9 cellular contexts compared by ENCODE assay signal in genomic region chr19:45862271-45862563, GRCh38. TPM values are rescaled to one million over a fixed set of nuclear protein-coding genes. Genes with fewer than 3 reads are reported as not detected.
DNase-seq lines count a peak whose midpoint lies in the region; ATAC-seq and TF ChIP-seq lines count a peak whose summit lies in the region.
"Had no signal": no experiment of that assay in that cellular context is flagged by ENCODE, and none has a peak within 500 bp of the region (broad histone marks: within the 10 kb centered on the region; RNA-seq: fewer than 3 reads in every experiment).

No MANE protein-coding gene starts in this region.

- peak overlapping the region; percentile 89 to 99 (median 94) for H3K4me3 Mint-ChIP-seq in IgD-negative memory B cell

- H3K36me3 ChIP-seq in colonic mucosa (no peaks in the 10 kb centered on the region), mucosa of stomach (ENCODE audit: control insufficient read depth, insufficient read depth, low read length) (no peaks in the 10 kb centered on the region)

- peaks cover 6% of the 10 kb centered on the region for H3K4me1 ChIP-seq in colonic mucosa
- H3K4me1 ChIP-seq in mucosa of stomach (ENCODE audit: control insufficient read depth, insufficient read depth, low read length), result peaks cover 14% of the 10 kb centered on the region

- H3K27me3 Mint-ChIP-seq in IgD-negative memory B cell, result peaks cover 16% of the 10 kb centered on the region

- TF ChIP-seq CTCF in AG04449 (IDR thresholded peaks at IDR 0.05; ENCODE audit: insufficient read depth, low read length, missing control alignments), result no peak
- no peak for TF ChIP-seq CTCF in colonic mucosa (IDR thresholded peaks at IDR 0.05)

- peaks cover 0 to 2% (median 0%) of the 10 kb centered on the region in 3 donors for H3K9me3 Mint-ChIP-seq in IgD-negative memory B cell

- H3K27me3 ChIP-seq in colonic mucosa (no peaks in the 10 kb centered on the region), mucosa of stomach (ENCODE audit: control insufficient read depth, insufficient read depth, low read length) (no peaks in the 10 kb centered on the region)

- POLR2A ChIA-PET in AG04449 (lab: Yijun Ruan, JAX), result interaction anchor here (0.6 kb wide), 1 partner anchor 133 kb away, joined by 3 read pairs; the partner anchor contains the start of gene CCDC61

- H3K9ac ChIP-seq in colonic mucosa (ENCODE audit: low read depth in 2 of 2, low read length in 2 of 2) (peak overlapping the region in 1 of 2 donors; percentile 96), mucosa of stomach (ENCODE audit: low read length) (peak overlapping the region; percentile 75)

- H3K4me1 Mint-ChIP-seq in IgD-negative memory B cell, result peaks cover 18 to 22% (median 18%) of the 10 kb centered on the region in 3 donors

- no peaks in the 10 kb centered on the region for H3K36me3 Mint-ChIP-seq in IgD-negative memory B cell

- DNase-seq in AG04449 (ENCODE audit: low read depth, low spot score) (no peak), colonic mucosa (no peak), NCI-H2227 (lab: John Stamatoyannopoulos, UW; ENCODE audit: unreplicated experiment) (no peak)
- DNase-seq in activated effector memory CD4-positive, alpha-beta T cell treated with anti-CD3 and anti-CD28 coated beads, Interleukin-2, amount 50 U/mL, for 16 hours, result no peak

- ATAC-seq in HG03521 (IDR thresholded peaks at IDR 0.05; ENCODE audit: unreplicated experiment), result no peak
- no peak for ATAC-seq in HG02973 (IDR thresholded peaks at IDR 0.05; ENCODE audit: unreplicated experiment)

- peak overlapping the region; percentile 89 for H3K27ac ChIP-seq in colonic mucosa

- H3K4me3 ChIP-seq in AG04449 (ENCODE audit: low read depth, low read length) (peak overlapping the region; percentile 99), colonic mucosa (peak overlapping the region; percentile 77), mucosa of stomach (ENCODE audit: low read length) (peak overlapping the region; percentile 38)

- H3K9me3 ChIP-seq in colonic mucosa (no peaks in the 10 kb centered on the region), mucosa of stomach (ENCODE audit: control insufficient read depth, low read length) (no peaks in the 10 kb centered on the region)

- H3K27ac Mint-ChIP-seq in IgD-negative memory B cell, result peak overlapping the region; percentile 79 to 98 (median 80)

- CTCF ChIA-PET in AG04449 (lab: Yijun Ruan, JAX), result interaction anchor here (4.9 kb wide), 1 partner anchor 20 kb away, joined by 67 read pairs; the partner anchor contains the start of gene IRF2BP1

- intact Hi-C loops in colonic mucosa (cut with DNase I), result no loop called here

RNA-seq across cellular contexts. Expression of gene SYMPK, which starts 0.7 kb away (rescaled TPM):
- polyA plus RNA-seq in IgD-negative memory B cell, result 26.8 TPM
- total RNA-seq in colonic mucosa, result 100 to 1,000 TPM in 1 of 2 donors, 10 to 100 TPM in 1; 55.7 to 101 TPM

RNA-seq across cellular contexts. Expression of gene FOXA3, which starts 1.9 kb away (rescaled TPM):
- not detected for polyA plus RNA-seq in IgD-negative memory B cell
- total RNA-seq in colonic mucosa, result 10 to 100 TPM; 48.5 to 55.9 TPM
- total RNA-seq: T-helper 1 cell treated with Interleukin-12 subunit alpha and Interleukin-12 subunit beta and Interleukin-4 antibody, amounts not matched to agents 30 ng/mL and 1 ng/mL, for 36 hours had no signal

RNA-seq across cellular contexts. Expression of gene IRF2BP1, which starts 23.7 kb away (rescaled TPM):
- 10.0 TPM for polyA plus RNA-seq in IgD-negative memory B cell
- 10 to 100 TPM; 20.3 to 29.7 TPM for total RNA-seq in colonic mucosa

RNA-seq across cellular contexts. Expression of gene MYPOP, which starts 40.2 kb away (rescaled TPM):
- 0.70 TPM for polyA plus RNA-seq in IgD-negative memory B cell
- 1 to 10 TPM; 8.9 to 9.0 TPM for total RNA-seq in colonic mucosa

RNA-seq across cellular contexts. Expression of gene RSPH6A, which starts 47.1 kb away (rescaled TPM):
- polyA plus RNA-seq in IgD-negative memory B cell, result not detected
- total RNA-seq in colonic mucosa, result under 1 TPM in 1 of 2 donors, not detected in 1; 0.12 TPM

Comparison
In these comparisons a context has a peak if more than half of its experiments do, and no peak if none do; other contexts are left out.
1. H3K4me3 ChIP-seq: peak in every context shown above with its lines; median percentile 99 in AG04449; 77 in colonic mucosa; 38 in mucosa of stomach.